In genomic region chr19:6393982-6394412, GRCh38 we compare ENCODE assay signal across 6 cellular contexts. TPM values are rescaled to one million over a fixed set of nuclear protein-coding genes. Genes with fewer than 3 reads are reported as not detected.
DNase-seq lines count a peak whose midpoint lies in the region; FAIRE-seq and TF ChIP-seq lines count a peak whose summit lies in the region.

No MANE protein-coding gene starts in this region.

- no peak for TF ChIP-seq CTCF in lower leg skin (IDR thresholded peaks at IDR 0.05)

- H3K36me3 ChIP-seq in HAP-1 (replicated peaks): peaks cover 20% of the 10 kb centered on the region

- intact Hi-C loops in lower leg skin (cut with DNase I; ENCODE audit: low total_unique reads): no loop called here

- FAIRE-seq in H54 (lab: Jason Lieb, UNC): no peak

- no peaks in the 10 kb centered on the region for H3K27me3 ChIP-seq in HAP-1 (ENCODE audit: low read depth)

- H3K4me3 ChIP-seq in HAP-1 (peak overlapping the region; percentile 91), lower leg skin (ENCODE audit: low read depth, poor library complexity, severe bottlenecking) (peak overlapping the region; percentile 41)

- no peaks in the 10 kb centered on the region for H3K9me3 ChIP-seq in HAP-1

- TF ChIP-seq POLR2A in lower leg skin (IDR thresholded peaks at IDR 0.05) (no peak), H54 (IDR thresholded peaks at IDR 0.05; ENCODE audit: low read depth, low read length) (no peak)

- WGBS in lower leg skin, 2 donors: 22 to 27% methylated on average over 14 of the region's 14 CpGs

- in situ Hi-C loops in HAP-1 (cut with MboI; ENCODE audit: low sequenced_read_pairs): no loop called here

- peaks cover 10% of the 10 kb centered on the region for H3K4me1 ChIP-seq in HAP-1

- DNase-seq in HAP-1 (ENCODE audit: low spot score in 2 of 2): no peak
- peak; percentile 56 to 74 for DNase-seq in activated CD4-positive, alpha-beta T cell treated with anti-CD3 and anti-CD28 coated beads, Interleukin-2, amount 50 U/mL, for 24 hours (ENCODE audit: low read depth in 1 of 2, low spot score in 1 of 2)
- DNase-seq in lower leg skin (ENCODE audit: low spot score in 2 of 2): no peak
- DNase-seq in D341Med (ENCODE audit: low spot score): no peak
- DNase-seq in H54 (ENCODE audit: insufficient read length, low spot score): no peak
- no peak for DNase-seq in DMS79 (lab: John Stamatoyannopoulos, UW)

RNA-seq across cellular contexts. Expression of gene GTF2F1, which starts 1.0 kb away (rescaled TPM):
- total RNA-seq in lower leg skin: 10 to 100 TPM; 33.2 to 59.5 (median 43.1) TPM

RNA-seq across cellular contexts. Expression of gene PSPN, which starts 18.3 kb away (rescaled TPM):
- under 1 TPM; 0.47 to 0.68 (median 0.62) TPM for total RNA-seq in lower leg skin

RNA-seq across cellular contexts. Expression of gene ALKBH7, which starts 21.4 kb away (rescaled TPM):
- total RNA-seq in lower leg skin: 10 to 100 TPM; 54.5 to 91.1 (median 77.4) TPM

RNA-seq across cellular contexts. Expression of gene KHSRP, which starts 30.6 kb away (rescaled TPM):
- total RNA-seq in lower leg skin: 100 to 1,000 TPM; 116 to 143 (median 131) TPM

RNA-seq across cellular contexts. Expression of gene CLPP, which starts 32.7 kb away (rescaled TPM):
- 10 to 100 TPM; 55.1 to 84.8 (median 74.1) TPM for total RNA-seq in lower leg skin

Comparison
In these comparisons a context has a peak if more than half of its experiments do, and no peak if none do; other contexts are left out.
1. DNase-seq: peak in activated CD4-positive, alpha-beta T cell treated with anti-CD3 and anti-CD28 coated beads, Interleukin-2, amount 50 U/mL, for 24 hours (2 of 2); none in HAP-1 (0 of 2), lower leg skin (0 of 2), D341Med (single experiment), H54 (single experiment) and DMS79 (single experiment).